In the genomic region with DNA sequence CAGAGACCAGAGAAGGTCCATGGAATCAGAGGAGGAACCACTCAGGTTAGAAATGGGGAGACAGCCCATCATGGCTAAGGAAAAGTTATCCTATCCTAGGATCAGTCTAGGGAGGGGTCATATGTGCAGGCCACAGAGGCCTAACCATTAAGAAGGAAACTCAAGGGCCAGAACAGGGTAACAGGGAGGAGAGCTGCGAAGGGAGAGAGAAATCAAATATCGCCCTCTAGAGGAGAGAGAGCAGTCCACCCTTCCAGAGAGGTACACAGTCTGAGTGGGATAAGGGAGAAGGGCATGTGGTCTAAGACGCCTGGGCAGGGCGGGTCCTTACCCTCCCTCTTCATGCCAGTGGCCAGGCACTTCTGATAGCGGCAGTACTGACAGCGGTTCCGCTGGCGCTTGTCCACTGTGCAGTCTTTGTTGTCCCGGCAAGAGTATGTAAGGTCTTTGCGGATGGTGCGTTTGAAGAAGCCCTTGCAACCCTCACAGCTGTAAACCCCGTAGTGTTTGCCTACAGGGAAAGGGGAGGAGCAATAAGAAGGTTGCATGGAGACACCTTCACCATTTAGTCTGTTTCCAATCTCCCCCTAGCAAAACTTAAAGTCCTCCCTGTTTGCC, we compare ENCODE assay signal across 8 cellular contexts. TPM values are rescaled to one million over a fixed set of nuclear protein-coding genes. Genes with fewer than 3 reads are reported as not detected.
DNase-seq lines count a peak whose midpoint lies in the region; ATAC-seq and TF ChIP-seq lines count a peak whose summit lies in the region.

No MANE protein-coding gene starts in this region.

- no peak overlapping the region for H3K4me3 ChIP-seq in CD4-positive, alpha-beta memory T cell (ENCODE audit: low read length in 2 of 2)
- no peak overlapping the region for H3K4me3 ChIP-seq in heart right ventricle
- H3K4me3 ChIP-seq in sigmoid colon, result no peak overlapping the region
- H3K4me3 ChIP-seq in lower leg skin (ENCODE audit: low read depth, poor library complexity, severe bottlenecking), result no peak overlapping the region

- H3K9me3 ChIP-seq in CD4-positive, alpha-beta memory T cell (ENCODE audit: control insufficient read depth in 1 of 2, low read length in 2 of 2), result no peaks in the 10 kb centered on the region
- H3K9me3 ChIP-seq in heart right ventricle (no peaks in the 10 kb centered on the region), sigmoid colon (no peaks in the 10 kb centered on the region)

- H3K36me3 Mint-ChIP-seq in CD4-positive, alpha-beta memory T cell, result peaks cover 49 to 66% of the 10 kb centered on the region in 2 donors
- H3K36me3 Mint-ChIP-seq in activated naive CD8-positive, alpha-beta T cell, result peaks cover 5% of the 10 kb centered on the region

- POLR2A ChIA-PET in CD4-positive, alpha-beta memory T cell (lab: Charles Lee; ENCODE audit: partially characterized antibody), result interaction anchor here (1.0 to 4.2 kb wide), 7 partner anchors 11 to 225 kb away, joined by 3 to 44 read pairs (median 6); a partner anchor contains a TSS

- TF ChIP-seq POLR2A in sigmoid colon (IDR thresholded peaks at IDR 0.05) (no peak), lower leg skin (IDR thresholded peaks at IDR 0.05) (no peak)

- peaks cover 0 to 2% of the 10 kb centered on the region in 2 donors for H3K27me3 Mint-ChIP-seq in CD4-positive, alpha-beta memory T cell
- H3K27me3 Mint-ChIP-seq in activated naive CD8-positive, alpha-beta T cell, result no peaks in the 10 kb centered on the region

- in situ Hi-C loops in GM13977 (cut with MboI; ENCODE audit: low pct_unique_long_range_greater_than_20kb, low sequenced_read_pairs, unreplicated experiment), result no loop called here

- DNase-seq in CD4-positive, alpha-beta memory T cell, result peak; percentile 55 to 62 (median 59)
- DNase-seq in GM13977 (ENCODE audit: low spot score) (peak; percentile 78), NCI-H524 treated with DMSO at 0.1 percent for 48 hours (lab: John Stamatoyannopoulos, UW) (peak; percentile 35), heart right ventricle (peak in 1 of 2 donors; percentile 38), sigmoid colon (no peak), lower leg skin (ENCODE audit: low spot score in 2 of 2) (no peak), COLO668 (lab: John Stamatoyannopoulos, UW; ENCODE audit: unreplicated experiment) (no peak)

- TF ChIP-seq CTCF in GM13977 (IDR thresholded peaks at IDR 0.05; ENCODE audit: extremely low read depth, insufficient read depth, missing control alignments) (peak; percentile 70), heart right ventricle (IDR thresholded peaks at IDR 0.05) (peak; percentile 42 to 80 (median 71)), sigmoid colon (IDR thresholded peaks at IDR 0.05) (peak; percentile 49 to 65 (median 52)), lower leg skin (IDR thresholded peaks at IDR 0.05) (no peak)

- H3K4me1 ChIP-seq in CD4-positive, alpha-beta memory T cell (ENCODE audit: insufficient read depth, low read length), result peaks cover 54% of the 10 kb centered on the region
- H3K4me1 ChIP-seq in heart right ventricle, result peaks cover 22 to 62% (median 51%) of the 10 kb centered on the region in 9 donors
- H3K4me1 ChIP-seq in sigmoid colon, result peaks cover 0 to 55% (median 45%) of the 10 kb centered on the region in 4 donors

- peaks cover 43% of the 10 kb centered on the region for H3K36me3 ChIP-seq in CD4-positive, alpha-beta memory T cell (ENCODE audit: insufficient read depth, low read length)
- H3K36me3 ChIP-seq in heart right ventricle (peaks cover 0 to 54% (median 33%) of the 10 kb centered on the region in 9 donors), sigmoid colon (peaks cover 11 to 49% (median 29%) of the 10 kb centered on the region in 4 donors)

- WGBS in heart right ventricle, 2 donors, result 18 to 31% methylated on average over 12 of the region's 12 CpGs
- WGBS in sigmoid colon, 2 donors, result 14 to 47% methylated on average over 12 of the region's 12 CpGs
- WGBS in lower leg skin, 2 donors, result 27 to 35% methylated on average over 12 of the region's 12 CpGs

- H3K9me3 Mint-ChIP-seq in CD4-positive, alpha-beta memory T cell, result peaks cover 0 to 2% (median 0%) of the 10 kb centered on the region in 8 donors
- H3K9me3 Mint-ChIP-seq in activated naive CD8-positive, alpha-beta T cell (ENCODE audit: low read depth), result no peaks in the 10 kb centered on the region

- no peaks in the 10 kb centered on the region for H3K27me3 ChIP-seq in CD4-positive, alpha-beta memory T cell (ENCODE audit: insufficient read depth, low read length)
- peaks cover 0 to 6% (median 0%) of the 10 kb centered on the region in 7 donors for H3K27me3 ChIP-seq in heart right ventricle
- no peaks in the 10 kb centered on the region for H3K27me3 ChIP-seq in sigmoid colon

- H3K4me3 Mint-ChIP-seq in CD4-positive, alpha-beta memory T cell, result peak overlapping the region; percentile 40 to 79 (median 72)
- peak overlapping the region; percentile 71 for H3K4me3 Mint-ChIP-seq in activated naive CD8-positive, alpha-beta T cell

- intact Hi-C loops in CD4-positive, alpha-beta memory T cell (cut with micrococcal nuclease), result loop anchor here (1.0 to 2.0 kb wide), 2 partner anchors 15 to 36 kb away; no protein-coding TSS in a partner anchor
- intact Hi-C loops in heart right ventricle (cut with DNase I), result loop anchor here in 7 of 10 donors (2.0 to 5.0 kb wide), 3 partner anchors 35 to 230 kb away; a partner anchor contains a TSS
- intact Hi-C loops in sigmoid colon (cut with DNase I), result no loop called here
- intact Hi-C loops in lower leg skin (cut with DNase I; ENCODE audit: low total_unique reads), result no loop called here

- ATAC-seq in heart right ventricle, result peak in 7 of 8 donors; percentile 10 to 33 (median 27)

- peaks cover 32 to 65% (median 46%) of the 10 kb centered on the region in 4 donors for H3K4me1 Mint-ChIP-seq in CD4-positive, alpha-beta memory T cell
- peaks cover 56% of the 10 kb centered on the region for H3K4me1 Mint-ChIP-seq in activated naive CD8-positive, alpha-beta T cell (ENCODE audit: low read depth)

- TF ChIP-seq EP300 in sigmoid colon (IDR thresholded peaks at IDR 0.05), result no peak

- peak overlapping the region; percentile 26 to 85 (median 76) for H3K27ac Mint-ChIP-seq in CD4-positive, alpha-beta memory T cell
- peak overlapping the region; percentile 69 for H3K27ac Mint-ChIP-seq in activated naive CD8-positive, alpha-beta T cell

- CTCF ChIA-PET in CD4-positive, alpha-beta memory T cell (lab: Charles Lee; ENCODE audit: partially characterized antibody), result interaction anchor here (0.6 to 4.6 kb wide), 16 partner anchors 11 to 221 kb away, joined by 3 to 55 read pairs (median 4); a partner anchor contains a TSS

- no peak overlapping the region for H3K27ac ChIP-seq in CD4-positive, alpha-beta memory T cell (ENCODE audit: low read depth, low read length)
- H3K27ac ChIP-seq in heart right ventricle (peak overlapping the region in 7 of 10 donors; percentile 2 to 65 (median 26)), sigmoid colon (peak overlapping the region in 2 of 4 donors; percentile 50 to 98)

RNA-seq across cellular contexts. Expression of a gene that starts 2.9 kb away (rescaled TPM):
- total RNA-seq in CD4-positive, alpha-beta memory T cell, result 10 to 100 TPM; 89.2 to 94.3 TPM
- 10 to 100 TPM in 1 of 2 donors, 1 to 10 TPM in 1; 5.6 to 11.5 TPM for polyA plus RNA-seq in CD4-positive, alpha-beta memory T cell
- total RNA-seq in heart right ventricle, result 10 to 100 TPM; 29.7 to 39.1 (median 33.2) TPM
- 10 to 100 TPM; 22.2 to 40.7 TPM for polyA plus RNA-seq in heart right ventricle
- 10 to 100 TPM; 27.8 to 32.4 (median 30.4) TPM for total RNA-seq in sigmoid colon
- 10 to 100 TPM; 15.6 to 33.2 (median 16.2) TPM for polyA plus RNA-seq in sigmoid colon
- 10 to 100 TPM; 17.8 to 27.3 (median 24.9) TPM for total RNA-seq in lower leg skin

RNA-seq across cellular contexts. Expression of a gene that starts 3.1 kb away (rescaled TPM):
- total RNA-seq in CD4-positive, alpha-beta memory T cell, result 10 to 100 TPM; 40.8 to 40.9 TPM
- 10 to 100 TPM; 22.9 to 23.1 TPM for polyA plus RNA-seq in CD4-positive, alpha-beta memory T cell
- total RNA-seq in heart right ventricle (100 to 1,000 TPM in 1 of 10 donors, 10 to 100 TPM in 9; 44.8 to 104 (median 53.1) TPM), sigmoid colon (10 to 100 TPM; 48.7 to 52.1 (median 49.8) TPM), lower leg skin (10 to 100 TPM; 35.4 to 52.7 (median 39.1) TPM)
- polyA plus RNA-seq in heart right ventricle (100 to 1,000 TPM in 1 of 2 donors, 10 to 100 TPM in 1; 25.8 to 178 TPM), sigmoid colon (100 to 1,000 TPM in 1 of 3 donors, 10 to 100 TPM in 2; 31.2 to 189 (median 31.2) TPM)

RNA-seq across cellular contexts. Expression of a gene that starts 5.3 kb away (rescaled TPM):
- 1 to 10 TPM; 1.2 to 1.6 TPM for total RNA-seq in CD4-positive, alpha-beta memory T cell
- under 1 TPM; 0.40 to 0.49 TPM for polyA plus RNA-seq in CD4-positive, alpha-beta memory T cell
- total RNA-seq in heart right ventricle (1 to 10 TPM in 3 of 10 donors, under 1 TPM in 7; 0.52 to 3.9 (median 0.94) TPM), sigmoid colon (1 to 10 TPM in 1 of 4 donors, under 1 TPM in 2, not detected in 1; 0.16 to 1.4 (median 0.41) TPM), lower leg skin (under 1 TPM; 0.16 to 0.30 (median 0.28) TPM)
- polyA plus RNA-seq in heart right ventricle (1 to 10 TPM in 1 of 2 donors, under 1 TPM in 1; 0.55 to 8.7 TPM), sigmoid colon (under 1 TPM in 1 of 3 donors, not detected in 2; 0.60 TPM)

RNA-seq across cellular contexts. Expression of a gene that starts 6.9 kb away (rescaled TPM):
- 10 to 100 TPM; 20.2 to 22.3 TPM for total RNA-seq in CD4-positive, alpha-beta memory T cell
- 10 to 100 TPM; 57.4 to 77.3 TPM for polyA plus RNA-seq in CD4-positive, alpha-beta memory T cell
- total RNA-seq in heart right ventricle, result 10 to 100 TPM; 17.6 to 25.5 (median 23.0) TPM
- polyA plus RNA-seq in heart right ventricle, result 10 to 100 TPM in 1 of 2 donors, 1 to 10 TPM in 1; 7.4 to 15.1 TPM
- 10 to 100 TPM in 3 of 4 donors, not detected in 1; 17.3 to 19.0 (median 18.9) TPM for total RNA-seq in sigmoid colon
- 10 to 100 TPM; 18.6 to 27.3 (median 21.3) TPM for polyA plus RNA-seq in sigmoid colon
- 10 to 100 TPM; 39.3 to 49.5 (median 41.8) TPM for total RNA-seq in lower leg skin

RNA-seq across cellular contexts. Expression of a gene that starts 10.8 kb away (rescaled TPM):
- total RNA-seq in CD4-positive, alpha-beta memory T cell, result 10 to 100 TPM; 36.8 to 38.4 TPM
- polyA plus RNA-seq in CD4-positive, alpha-beta memory T cell, result 1 to 10 TPM; 3.4 to 7.8 TPM
- total RNA-seq in heart right ventricle (10 to 100 TPM; 26.5 to 32.1 (median 28.0) TPM), sigmoid colon (10 to 100 TPM; 13.2 to 18.1 (median 17.1) TPM), lower leg skin (10 to 100 TPM; 10.0 to 22.1 (median 13.7) TPM)
- polyA plus RNA-seq in heart right ventricle (10 to 100 TPM; 28.6 to 35.1 TPM), sigmoid colon (10 to 100 TPM; 27.7 to 36.0 (median 32.7) TPM)

Comparison
In these comparisons a context has a peak if more than half of its experiments do, and no peak if none do; other contexts are left out.
1. DNase-seq: peak in CD4-positive, alpha-beta memory T cell (5 of 5), GM13977 (single experiment) and NCI-H524 treated with DMSO at 0.1 percent for 48 hours (single experiment); none in sigmoid colon (single experiment), lower leg skin (0 of 2) and COLO668 (single experiment).
2. CTCF ChIP-seq: peak in GM13977 (single experiment), heart right ventricle (9 of 9) and sigmoid colon (4 of 4); none in lower leg skin (0 of 3).
3. intact Hi-C loops: an anchor here in CD4-positive, alpha-beta memory T cell (1.0 to 2.0 kb wide) and heart right ventricle (2.0 to 5.0 kb wide); none called in sigmoid colon and lower leg skin.